In the genomic region with DNA sequence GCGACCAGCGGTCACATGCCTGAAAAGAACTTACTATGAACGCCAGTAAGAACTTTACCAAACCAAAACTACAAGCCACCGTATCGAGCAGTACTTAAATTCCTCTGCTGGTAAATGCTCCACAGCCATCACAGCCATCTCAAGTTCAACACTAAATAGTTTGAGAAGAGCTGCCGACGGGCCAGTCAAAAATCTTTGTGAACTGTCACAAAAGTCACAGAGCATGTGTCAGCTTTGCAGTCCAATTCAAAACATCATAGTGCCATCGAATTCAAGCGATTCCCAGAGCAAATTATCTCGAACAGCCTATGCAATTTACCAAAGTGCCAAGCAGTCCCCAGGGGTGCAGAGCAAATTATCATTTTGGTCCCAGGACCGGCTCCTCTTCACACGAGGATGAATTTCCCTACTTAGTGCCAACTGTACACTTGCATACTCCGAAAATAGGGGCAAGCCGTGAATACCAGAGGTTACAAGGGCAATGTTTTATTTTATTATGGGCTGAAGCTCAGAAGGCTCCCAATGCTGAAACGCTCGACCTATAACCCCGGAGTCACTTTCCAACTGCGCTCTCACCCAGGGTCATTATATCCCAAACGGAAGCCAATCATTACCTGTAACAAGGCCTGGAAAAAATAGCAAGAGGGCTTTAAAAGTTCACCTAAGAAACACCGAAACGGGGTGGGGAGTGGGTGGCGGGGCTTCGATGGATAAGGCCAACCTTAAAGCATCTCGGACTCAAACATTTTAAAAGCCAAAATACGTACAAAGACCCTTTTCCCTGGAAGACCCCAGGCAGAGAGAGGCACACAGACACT, we compare ENCODE assay signal across 8 cellular contexts. TPM values are rescaled to one million over a fixed set of nuclear protein-coding genes. Genes with fewer than 3 reads are reported as not detected.
DNase-seq lines count a peak whose midpoint lies in the region; ATAC-seq and TF ChIP-seq lines count a peak whose summit lies in the region.

No MANE protein-coding gene starts in this region.

- TSS peak; percentile 53 for BruUV-seq in PC-9 (replicated peaks; lab: Mats Ljungman, UMichigan)

- H2AFZ ChIP-seq in PC-9: peak overlapping the region; percentile 82

- peak overlapping the region; percentile 69 to 97 (median 84) for H3K4me3 ChIP-seq in heart left ventricle
- peak overlapping the region; percentile 77 for H3K4me3 ChIP-seq in PC-9

- CTCF ChIA-PET in PC-9 (lab: Charles Lee): interaction anchor here (0.6 kb wide), 2 partner anchors 26 to 195 kb away, joined by 3 to 6 read pairs; no protein-coding TSS in a partner anchor

- POLR2A ChIA-PET in PC-9 (lab: Charles Lee; ENCODE audit: unreplicated experiment): interaction anchor here (0.6 kb wide), 1 partner anchor 9 kb away, joined by 3 read pairs; no protein-coding TSS in a partner anchor

- TF ChIP-seq POLR2A in heart left ventricle (IDR thresholded peaks at IDR 0.05): no peak

- intact Hi-C loops in heart left ventricle (cut with DNase I) (loop anchor here in 8 of 10 donors (5.0 to 10.0 kb wide), 11 partner anchors 57 to 183 kb away; no protein-coding TSS in a partner anchor), cardiac septum (cut with DNase I) (no loop called here), PC-9 (cut with micrococcal nuclease; ENCODE audit: unreplicated experiment) (loop anchor here (2.0 kb wide), 2 partner anchors 67 to 91 kb away; a partner anchor contains a TSS)

- H4K20me1 ChIP-seq in PC-9 (ENCODE audit: insufficient read depth): peaks cover 21% of the 10 kb centered on the region

- peak overlapping the region; percentile 93 for H3K4me2 ChIP-seq in PC-9

- H3K27ac ChIP-seq in heart left ventricle (peak overlapping the region; percentile 94 to 100 (median 99)), PC-9 (0 out of 2 replicates have a peak overlapping the region, but pooled peaks have one; percentile 24)

- peak in 1 of 5 donors; percentile 19 for DNase-seq in heart left ventricle
- no peak for DNase-seq in cardiac septum (ENCODE audit: low spot score)
- DNase-seq in PC-9: peak; percentile 16 to 41
- DNase-seq in dedifferentiated amniotic fluid mesenchymal stem cell (ENCODE audit: extremely low spot score): peak; percentile 39
- peak; percentile 57 for DNase-seq in medulla oblongata (ENCODE audit: extremely low spot score)
- no peak for DNase-seq in type B pancreatic cell (ENCODE audit: extremely low spot score, unreplicated experiment)
- no peak for DNase-seq in activated gamma-delta T cell (lab: John Stamatoyannopoulos, UW)

- 1% methylated on average over 22 to 25 of the region's 25 CpGs for WGBS in heart left ventricle, 4 donors

- peaks cover 15% of the 10 kb centered on the region for H3K36me3 Mint-ChIP-seq in type B pancreatic cell

- peak overlapping the region; percentile 92 for H3K4me3 Mint-ChIP-seq in type B pancreatic cell

- H3K4me1 ChIP-seq in heart left ventricle (peaks cover 0 to 29% (median 16%) of the 10 kb centered on the region in 12 donors), PC-9 (replicated peaks; ENCODE audit: insufficient read depth) (peaks cover 23% of the 10 kb centered on the region)

- H3K27me3 Mint-ChIP-seq in type B pancreatic cell: no peaks in the 10 kb centered on the region

- H3K36me3 ChIP-seq in heart left ventricle (no peaks in the 10 kb centered on the region), PC-9 (ENCODE audit: low read depth) (no peaks in the 10 kb centered on the region)

- TF ChIP-seq CTCF in heart left ventricle (IDR thresholded peaks at IDR 0.05) (no peak), PC-9 (conservative IDR thresholded peaks at IDR 0.05) (no peak), type B pancreatic cell (conservative IDR thresholded peaks at IDR 0.05) (no peak)

- H3K79me2 ChIP-seq in PC-9 (ENCODE audit: low read depth): peaks cover 59% of the 10 kb centered on the region

- H3K27me3 ChIP-seq in heart left ventricle (peaks cover 0 to 18% (median 0%) of the 10 kb centered on the region in 9 donors), PC-9 (ENCODE audit: insufficient read depth, low read depth) (no peaks in the 10 kb centered on the region)

- H3K9me3 Mint-ChIP-seq in type B pancreatic cell: no peaks in the 10 kb centered on the region

- no peaks in the 10 kb centered on the region; the same call in 1 of the 2 replicates for H3F3A ChIP-seq in PC-9 (ENCODE audit: insufficient read depth, low read depth)

- H3K27ac Mint-ChIP-seq in type B pancreatic cell: peak overlapping the region; percentile 99

- no peaks in the 10 kb centered on the region for H3K9me3 ChIP-seq in heart left ventricle
- no peaks in the 10 kb centered on the region for H3K9me3 ChIP-seq in PC-9 (ENCODE audit: insufficient read depth, low read depth)

- ATAC-seq in heart left ventricle: no peak
- ATAC-seq in GM18517 (IDR thresholded peaks at IDR 0.05; ENCODE audit: unreplicated experiment): no peak

- peaks cover 16% of the 10 kb centered on the region for H3K4me1 Mint-ChIP-seq in type B pancreatic cell (ENCODE audit: unreplicated experiment)

- H3K9me2 ChIP-seq in PC-9 (ENCODE audit: insufficient read depth): no peaks in the 10 kb centered on the region

RNA-seq across cellular contexts. Expression of a gene that starts 1.1 kb away (rescaled TPM):
- total RNA-seq in heart left ventricle (10 to 100 TPM; 13.2 to 29.6 (median 17.6) TPM), cardiac septum (27.4 TPM), PC-9 (2021) (45.5 and 60.0 TPM in 2 replicates), type B pancreatic cell (ENCODE audit: low replicate concordance) (57.7 and 64.0 TPM in 2 replicates)
- 1 to 10 TPM; 3.7 to 7.5 TPM for polyA plus RNA-seq in heart left ventricle

Comparison
In these comparisons a context has a peak if more than half of its experiments do, and no peak if none do; other contexts are left out.
1. DNase-seq: peak in PC-9 (2 of 2), dedifferentiated amniotic fluid mesenchymal stem cell (single experiment) and medulla oblongata (single experiment); none in cardiac septum (single experiment), type B pancreatic cell (single experiment) and activated gamma-delta T cell (single experiment).